Comparison of ENCODE assay signal across 13 cellular contexts in the genomic region with DNA sequence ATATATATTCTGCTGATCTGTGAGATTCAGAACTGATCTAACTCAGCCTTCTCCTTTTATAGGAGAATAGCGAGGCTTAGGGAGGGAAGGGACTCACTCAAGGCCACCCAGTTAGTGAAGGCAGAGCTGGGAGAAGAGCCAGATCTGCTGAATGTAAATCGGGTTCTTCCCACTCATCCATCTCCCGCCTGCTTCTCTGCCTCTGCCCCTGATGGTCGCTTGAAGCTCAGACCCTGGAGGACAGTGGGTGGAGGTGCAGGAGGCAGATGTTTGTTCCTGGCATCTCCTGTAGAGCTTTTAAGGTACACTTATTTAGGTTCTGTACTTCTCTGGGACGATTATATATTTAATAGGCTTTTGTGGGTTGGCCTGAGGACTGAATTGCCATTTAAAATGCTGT. TPM values are rescaled to one million over a fixed set of nuclear protein-coding genes. Genes with fewer than 3 reads are reported as not detected.
DNase-seq lines count a peak whose midpoint lies in the region; ATAC-seq and TF ChIP-seq lines count a peak whose summit lies in the region.
"Had no signal": no experiment of that assay in that cellular context is flagged by ENCODE, and none has a peak within 500 bp of the region (broad histone marks: within the 10 kb centered on the region; RNA-seq: fewer than 3 reads in every experiment).

No MANE protein-coding gene starts in this region.

- no peaks in the 10 kb centered on the region for H3K36me3 Mint-ChIP-seq in activated CD8-positive, alpha-beta memory T cell treated with anti-CD3 and anti-CD28 coated beads, Interleukin-2, amount 10 ng/mL, durations not matched to agents 7 days and 5 days

- H3K4me3 Mint-ChIP-seq in activated CD8-positive, alpha-beta memory T cell treated with anti-CD3 and anti-CD28 coated beads, Interleukin-2, amount 10 ng/mL, durations not matched to agents 7 days and 5 days, result no peak overlapping the region
- H3K4me3 Mint-ChIP-seq: activated T-cell treated with anti-CD3 and anti-CD28 coated beads, Interleukin-2, amount 50 U/mL, for 24 hours had no signal

- H3K36me3 ChIP-seq in gastroesophageal sphincter (no peaks in the 10 kb centered on the region), upper lobe of right lung (no peaks in the 10 kb centered on the region), breast epithelium (no peaks in the 10 kb centered on the region)
- H3K36me3 ChIP-seq: ovary had no signal

- CTCF ChIA-PET in activated CD8-positive, alpha-beta memory T cell treated with anti-CD3 and anti-CD28 coated beads, Interleukin-2, amount 10 ng/mL, durations not matched to agents 7 days and 5 days (lab: Charles Lee), result no interaction called here

- peak; percentile 37 for DNase-seq in activated CD8-positive, alpha-beta memory T cell treated with anti-CD3 and anti-CD28 coated beads for 24 hours
- DNase-seq in activated CD8-positive, alpha-beta memory T cell treated with anti-CD3 and anti-CD28 coated beads, Interleukin-2, amount 10 ng/mL, durations not matched to agents 7 days and 5 days, result no peak
- DNase-seq in SK-MEL-5 (ENCODE audit: low read depth, low spot score) (peak; percentile 42), upper lobe of right lung (no peak), middle frontal gyrus (ENCODE audit: extremely low spot score, low spot score) (no peak), SKM-1 treated with dmso at 0.1 percent for 144 hours (lab: John Stamatoyannopoulos, UW; ENCODE audit: unreplicated experiment) (no peak), breast epithelium (ENCODE audit: low spot score in 2 of 2) (no peak)
- DNase-seq: activated T-cell treated with anti-CD3 and anti-CD28 coated beads, Interleukin-2, amount 50 U/mL, for 24 hours; NCI-H1930 had no signal

- TF ChIP-seq POLR2A in gastroesophageal sphincter (IDR thresholded peaks at IDR 0.05) (no peak), breast epithelium (IDR thresholded peaks at IDR 0.05) (no peak)

- no peaks in the 10 kb centered on the region for H3K9me3 ChIP-seq in gastroesophageal sphincter
- H3K9me3 ChIP-seq in upper lobe of right lung, result no peaks in the 10 kb centered on the region
- H3K9me3 ChIP-seq in breast epithelium, result no peaks in the 10 kb centered on the region
- H3K9me3 ChIP-seq: ovary had no signal

- H3K27me3 ChIP-seq in gastroesophageal sphincter (no peaks in the 10 kb centered on the region), upper lobe of right lung (no peaks in the 10 kb centered on the region), breast epithelium (no peaks in the 10 kb centered on the region)
- H3K27me3 ChIP-seq: dorsolateral prefrontal cortex, ovary had no signal

- no peak for ATAC-seq in activated CD8-positive, alpha-beta memory T cell treated with anti-CD3 and anti-CD28 coated beads, Interleukin-2, amount 10 ng/mL, durations not matched to agents 7 days and 5 days
- ATAC-seq in gastroesophageal sphincter (no peak), upper lobe of right lung (no peak)

- WGBS in gastroesophageal sphincter (ENCODE audit: low coverage in 1 of 2), 2 donors, result 24 to 34% methylated on average over 5 of the region's 5 CpGs

- no peaks in the 10 kb centered on the region for H3K27me3 Mint-ChIP-seq in activated CD8-positive, alpha-beta memory T cell treated with anti-CD3 and anti-CD28 coated beads, Interleukin-2, amount 10 ng/mL, durations not matched to agents 7 days and 5 days
- H3K27me3 Mint-ChIP-seq: activated T-cell treated with anti-CD3 and anti-CD28 coated beads, Interleukin-2, amount 50 U/mL, for 24 hours had no signal

- no peaks in the 10 kb centered on the region for H3K9me3 Mint-ChIP-seq in activated CD8-positive, alpha-beta memory T cell treated with anti-CD3 and anti-CD28 coated beads, Interleukin-2, amount 10 ng/mL, durations not matched to agents 7 days and 5 days (ENCODE audit: low read depth)
- H3K9me3 Mint-ChIP-seq: activated T-cell treated with anti-CD3 and anti-CD28 coated beads, Interleukin-2, amount 50 U/mL, for 24 hours had no signal

- peaks cover 2 to 68% (median 22%) of the 10 kb centered on the region in 3 donors for H3K4me1 ChIP-seq in gastroesophageal sphincter
- peaks cover 44% of the 10 kb centered on the region for H3K4me1 ChIP-seq in upper lobe of right lung
- no peaks in the 10 kb centered on the region for H3K4me1 ChIP-seq in breast epithelium

- no peak overlapping the region for H3K27ac Mint-ChIP-seq in activated CD8-positive, alpha-beta memory T cell treated with anti-CD3 and anti-CD28 coated beads, Interleukin-2, amount 10 ng/mL, durations not matched to agents 7 days and 5 days
- H3K27ac Mint-ChIP-seq: activated T-cell treated with anti-CD3 and anti-CD28 coated beads, Interleukin-2, amount 50 U/mL, for 24 hours had no signal

- H3K27ac ChIP-seq in gastroesophageal sphincter (peak overlapping the region; percentile 32 to 73 (median 56)), upper lobe of right lung (peak overlapping the region; percentile 56), breast epithelium (no peak overlapping the region)

- TF ChIP-seq CTCF in gastroesophageal sphincter (IDR thresholded peaks at IDR 0.05) (peak in 3 of 4 experiments; percentile 10 to 39 (median 34)), upper lobe of right lung (IDR thresholded peaks at IDR 0.05) (no peak), breast epithelium (IDR thresholded peaks at IDR 0.05) (no peak)

- peaks cover 23% of the 10 kb centered on the region for H3K4me1 Mint-ChIP-seq in activated CD8-positive, alpha-beta memory T cell treated with anti-CD3 and anti-CD28 coated beads, Interleukin-2, amount 10 ng/mL, durations not matched to agents 7 days and 5 days

- no peak overlapping the region for H3K4me3 ChIP-seq in gastroesophageal sphincter
- H3K4me3 ChIP-seq in upper lobe of right lung, result no peak overlapping the region
- H3K4me3 ChIP-seq in breast epithelium, result no peak overlapping the region
- H3K4me3 ChIP-seq: dorsolateral prefrontal cortex, ovary had no signal

- intact Hi-C loops in upper lobe of right lung (cut with DNase I) (no loop called here), breast epithelium (cut with DNase I; ENCODE audit: low total_unique reads) (no loop called here)

- in situ Hi-C loops in SK-MEL-5 (cut with HindIII; ENCODE audit: low pct_unique_long_range_greater_than_20kb, low sequenced_read_pairs), result no loop called here

- no peak for TF ChIP-seq EP300 in gastroesophageal sphincter (IDR thresholded peaks at IDR 0.05)

RNA-seq across cellular contexts. Expression of gene PDIA5, which starts 4.3 kb away (rescaled TPM):
- 10 to 100 TPM in 1 of 2 experiments, 1 to 10 TPM in 1; 9.4 to 11.1 TPM for total RNA-seq in activated CD8-positive, alpha-beta memory T cell treated with anti-CD3 and anti-CD28 coated beads, Interleukin-2, amount 10 ng/mL, durations not matched to agents 7 days and 5 days
- total RNA-seq in SK-MEL-5 (2014; rRNA removed; shearing (Covaris generic)), result 31.4 and 33.4 TPM in 2 replicates
- 51.4 and 53.4 TPM in 2 replicates for polyA plus RNA-seq in SK-MEL-5 (2015; cell fraction: cytosol; rRNA removed)
- 53.0 and 57.9 TPM in 2 replicates for polyA plus RNA-seq in SK-MEL-5 (2015; cell fraction: nucleus; rRNA removed)
- 10 to 100 TPM in 3 of 4 donors, 1 to 10 TPM in 1; 9.0 to 19.8 (median 16.9) TPM for total RNA-seq in gastroesophageal sphincter
- 33.6 TPM for total RNA-seq in upper lobe of right lung
- 10 to 100 TPM; 10.7 to 26.5 (median 11.0) TPM for total RNA-seq in breast epithelium

RNA-seq across cellular contexts. Expression of gene SEMA5B, which starts 43.6 kb away (rescaled TPM):
- total RNA-seq in activated CD8-positive, alpha-beta memory T cell treated with anti-CD3 and anti-CD28 coated beads, Interleukin-2, amount 10 ng/mL, durations not matched to agents 7 days and 5 days, result not detected
- total RNA-seq in SK-MEL-5 (2014; rRNA removed; shearing (Covaris generic)), result not detected in 2 replicates
- not detected in 2 replicates for polyA plus RNA-seq in SK-MEL-5 (2015; cell fraction: cytosol; rRNA removed)
- polyA plus RNA-seq in SK-MEL-5 (2015; cell fraction: nucleus; rRNA removed), result not detected in 2 replicates
- total RNA-seq in gastroesophageal sphincter (under 1 TPM in 3 of 4 donors, not detected in 1; 0.31 to 0.69 (median 0.32) TPM), upper lobe of right lung (2.3 TPM), breast epithelium (under 1 TPM; 0.15 to 0.33 (median 0.32) TPM)
- polyA plus RNA-seq: BJ had no signal

Comparison
In these comparisons a context has a peak if more than half of its experiments do, and no peak if none do; other contexts are left out.
1. DNase-seq: peak in activated CD8-positive, alpha-beta memory T cell treated with anti-CD3 and anti-CD28 coated beads for 24 hours (single experiment) and SK-MEL-5 (single experiment); none in activated CD8-positive, alpha-beta memory T cell treated with anti-CD3 and anti-CD28 coated beads, Interleukin-2, amount 10 ng/mL, durations not matched to agents 7 days and 5 days (single experiment), upper lobe of right lung (single experiment), middle frontal gyrus (single experiment), SKM-1 treated with dmso at 0.1 percent for 144 hours (single experiment) and breast epithelium (0 of 2).
2. H3K27ac ChIP-seq: peak in gastroesophageal sphincter (4 of 4) and upper lobe of right lung (single experiment); none in breast epithelium (0 of 2).
3. CTCF ChIP-seq: peak in gastroesophageal sphincter (3 of 4); none in upper lobe of right lung (single experiment) and breast epithelium (0 of 3).